ENCODE assay signal across 29 cellular contexts in genomic region chr5:102763734-102764133, GRCh38. TPM values are rescaled to one million over a fixed set of nuclear protein-coding genes. Genes with fewer than 3 reads are reported as not detected.
A peak's percentile ranks its signal among the peaks of the same experiment; 100 is the strongest.
DNase-seq lines count a peak whose midpoint lies in the region; ATAC-seq, FAIRE-seq and TF ChIP-seq lines count a peak whose summit lies in the region.
"Had no signal": no experiment of that assay in that cellular context is flagged by ENCODE, and none has a peak within 500 bp of the region (broad histone marks: within the 10 kb centered on the region; RNA-seq: fewer than 3 reads in every experiment).

No MANE protein-coding gene starts in this region.

- peak overlapping the region; percentile 92 for H3K27ac Mint-ChIP-seq in activated T-cell treated with anti-CD3 and anti-CD28 coated beads, Interleukin-2, amount 50 U/mL, for 24 hours
- peak overlapping the region in 2 of 3 donors; percentile 1 to 33 for H3K27ac Mint-ChIP-seq in CD4-positive, CD25-positive, alpha-beta regulatory T cell
- peak overlapping the region; percentile 82 for H3K27ac Mint-ChIP-seq in activated CD8-positive, alpha-beta T cell treated with anti-CD3 and anti-CD28 coated beads for 36 hours
- H3K27ac Mint-ChIP-seq: WTC11 had no signal

- ATAC-seq in CD4-positive, CD25-positive, alpha-beta regulatory T cell (ENCODE audit: low read depth in 2 of 2) = no peak
- no peak for ATAC-seq in activated CD8-positive, alpha-beta T cell treated with anti-CD3 and anti-CD28 coated beads for 36 hours
- ATAC-seq in left lung = no peak
- no peak for ATAC-seq in GM18498 (IDR thresholded peaks at IDR 0.05; ENCODE audit: unreplicated experiment)
- ATAC-seq: gastroesophageal sphincter, lower lobe of right lung, SK-N-SH treated with all-trans-retinoic acid at 6 μM for 48 hours, WTC11 had no signal

- peak; percentile 41 for DNase-seq in activated T-cell treated with anti-CD3 and anti-CD28 coated beads, Interleukin-2, amount 50 U/mL, for 24 hours
- DNase-seq in activated T-cell treated with anti-CD3 and anti-CD28 coated beads for 4 hours (no peak), left lung (no peak), globus pallidus (ENCODE audit: low spot score) (no peak), GM19239 (ENCODE audit: insufficient read length, low spot score) (no peak)
- DNase-seq in CD4-positive, CD25-positive, alpha-beta regulatory T cell = no peak
- DNase-seq in activated CD8-positive, alpha-beta T cell treated with anti-CD3 and anti-CD28 coated beads for 36 hours = no peak
- DNase-seq: amygdala, Calu3, cortex of kidney, DND-41, esophagus squamous epithelium, IMR-90, islet precursor cell, lower lobe of right lung, NCI-H1105, NCI-H2081 treated with DMSO at 0.1 percent for 48 hours, NCI-H774, T1000 had no signal

- no peak for TF ChIP-seq CTCF in activated CD8-positive, alpha-beta T cell treated with anti-CD3 and anti-CD28 coated beads for 36 hours (IDR thresholded peaks at IDR 0.05)
- no peak for TF ChIP-seq CTCF in left lung (IDR thresholded peaks at IDR 0.05)

- peak overlapping the region; percentile 68 for H3K27ac ChIP-seq in CD4-positive, CD25-positive, alpha-beta regulatory T cell (ENCODE audit: insufficient read depth, low read length, poor library complexity, severe bottlenecking)
- peak overlapping the region; percentile 63 to 73 for H3K27ac ChIP-seq in left lung
- H3K27ac ChIP-seq: BLaER1, breast epithelium, gastroesophageal sphincter, lower lobe of right lung, RWPE1, suprapubic skin had no signal

- intact Hi-C loops in activated CD8-positive, alpha-beta T cell treated with anti-CD3 and anti-CD28 coated beads for 36 hours (cut with micrococcal nuclease) = loop anchor here (2.0 to 10.0 kb wide), 2 partner anchors 15 to 361 kb away; partner anchors contain the start of genes GIN1 and PPIP5K2
- intact Hi-C loops in left lung (cut with DNase I) = no loop called here

- CTCF ChIA-PET in activated CD8-positive, alpha-beta T cell treated with anti-CD3 and anti-CD28 coated beads for 36 hours (lab: Charles Lee) = interaction anchor here (0.8 to 2.8 kb wide), 7 partner anchors 8 to 83 kb away, joined by 3 to 19 read pairs (median 5); partner anchors contain the start of gene PAM

- peaks cover 21% of the 10 kb centered on the region for H3K36me3 Mint-ChIP-seq in activated T-cell treated with anti-CD3 and anti-CD28 coated beads, Interleukin-2, amount 50 U/mL, for 24 hours (ENCODE audit: low read depth)
- no peaks in the 10 kb centered on the region for H3K36me3 Mint-ChIP-seq in CD4-positive, CD25-positive, alpha-beta regulatory T cell
- peaks cover 28% of the 10 kb centered on the region for H3K36me3 Mint-ChIP-seq in activated CD8-positive, alpha-beta T cell treated with anti-CD3 and anti-CD28 coated beads for 36 hours (ENCODE audit: low read depth)
- H3K36me3 Mint-ChIP-seq: WTC11 had no signal

- H3K4me3 Mint-ChIP-seq in activated T-cell treated with anti-CD3 and anti-CD28 coated beads, Interleukin-2, amount 50 U/mL, for 24 hours = peak overlapping the region; percentile 70
- peak overlapping the region in 3 of 4 donors; percentile 0 to 78 (median 2) for H3K4me3 Mint-ChIP-seq in CD4-positive, CD25-positive, alpha-beta regulatory T cell
- peak overlapping the region; percentile 61 for H3K4me3 Mint-ChIP-seq in activated CD8-positive, alpha-beta T cell treated with anti-CD3 and anti-CD28 coated beads for 36 hours
- H3K4me3 Mint-ChIP-seq: WTC11 had no signal

- H3K4me1 Mint-ChIP-seq in activated T-cell treated with anti-CD3 and anti-CD28 coated beads, Interleukin-2, amount 50 U/mL, for 24 hours (ENCODE audit: low read depth) = peaks cover 83% of the 10 kb centered on the region
- H3K4me1 Mint-ChIP-seq in CD4-positive, CD25-positive, alpha-beta regulatory T cell = peaks cover 41 to 76% (median 64%) of the 10 kb centered on the region in 4 donors
- H3K4me1 Mint-ChIP-seq in activated CD8-positive, alpha-beta T cell treated with anti-CD3 and anti-CD28 coated beads for 36 hours (ENCODE audit: low read depth) = peaks cover 80% of the 10 kb centered on the region

- no peaks in the 10 kb centered on the region for H3K27me3 Mint-ChIP-seq in activated T-cell treated with anti-CD3 and anti-CD28 coated beads, Interleukin-2, amount 50 U/mL, for 24 hours
- no peaks in the 10 kb centered on the region for H3K27me3 Mint-ChIP-seq in CD4-positive, CD25-positive, alpha-beta regulatory T cell
- no peaks in the 10 kb centered on the region for H3K27me3 Mint-ChIP-seq in activated CD8-positive, alpha-beta T cell treated with anti-CD3 and anti-CD28 coated beads for 36 hours

- H3K27me3 ChIP-seq in CD4-positive, CD25-positive, alpha-beta regulatory T cell (ENCODE audit: control insufficient read depth, insufficient read depth, low read length) = no peaks in the 10 kb centered on the region
- H3K27me3 ChIP-seq in left lung = no peaks in the 10 kb centered on the region
- H3K27me3 ChIP-seq: BLaER1, breast epithelium, esophagus squamous epithelium, gastroesophageal sphincter, suprapubic skin had no signal

- peaks cover 70% of the 10 kb centered on the region for H3K4me1 ChIP-seq in CD4-positive, CD25-positive, alpha-beta regulatory T cell (ENCODE audit: control insufficient read depth, insufficient read depth, low read length, poor library complexity, severe bottlenecking)
- peaks cover 8 to 54% of the 10 kb centered on the region in 2 donors for H3K4me1 ChIP-seq in left lung

- FAIRE-seq in GM19239 (lab: Jason Lieb, UNC) = no peak
- FAIRE-seq: H1, urothelium cell line had no signal

- peak overlapping the region; percentile 90 for H3K4me3 ChIP-seq in CD4-positive, CD25-positive, alpha-beta regulatory T cell (ENCODE audit: low read depth, low read length)
- H3K4me3 ChIP-seq in left lung = no peak overlapping the region
- H3K4me3 ChIP-seq: BLaER1, breast epithelium, esophagus squamous epithelium, gastroesophageal sphincter, lower lobe of right lung, suprapubic skin had no signal

- POLR2A ChIA-PET in activated CD8-positive, alpha-beta T cell treated with anti-CD3 and anti-CD28 coated beads for 36 hours (lab: Charles Lee) = interaction anchor here (4.5 kb wide), 1 partner anchor 9 kb away, joined by 20 read pairs; the partner anchor contains the start of gene PAM

- H3K36me3 ChIP-seq in CD4-positive, CD25-positive, alpha-beta regulatory T cell (ENCODE audit: control insufficient read depth, insufficient read depth, low read length) = no peaks in the 10 kb centered on the region
- no peaks in the 10 kb centered on the region for H3K36me3 ChIP-seq in left lung
- H3K36me3 ChIP-seq: breast epithelium, esophagus squamous epithelium, gastroesophageal sphincter, lower lobe of right lung, suprapubic skin had no signal

- no peaks in the 10 kb centered on the region for H3K9me3 ChIP-seq in CD4-positive, CD25-positive, alpha-beta regulatory T cell (ENCODE audit: control insufficient read depth in 2 of 2, low read length in 2 of 2)
- no peaks in the 10 kb centered on the region for H3K9me3 ChIP-seq in left lung
- H3K9me3 ChIP-seq: BLaER1, breast epithelium, esophagus squamous epithelium, gastroesophageal sphincter, lower lobe of right lung, suprapubic skin had no signal

- H3K9me3 Mint-ChIP-seq in activated T-cell treated with anti-CD3 and anti-CD28 coated beads, Interleukin-2, amount 50 U/mL, for 24 hours = no peaks in the 10 kb centered on the region
- H3K9me3 Mint-ChIP-seq in CD4-positive, CD25-positive, alpha-beta regulatory T cell = no peaks in the 10 kb centered on the region
- no peaks in the 10 kb centered on the region for H3K9me3 Mint-ChIP-seq in activated CD8-positive, alpha-beta T cell treated with anti-CD3 and anti-CD28 coated beads for 36 hours
- H3K9me3 Mint-ChIP-seq: WTC11 had no signal

RNA-seq across cellular contexts. Expression of gene PAM, which starts 8.6 kb away (rescaled TPM):
- total RNA-seq in CD4-positive, CD25-positive, alpha-beta regulatory T cell = 60.0 TPM
- polyA plus RNA-seq in CD4-positive, CD25-positive, alpha-beta regulatory T cell = 10 to 100 TPM; 22.9 to 35.3 (median 33.8) TPM
- 10 to 100 TPM; 63.4 to 65.8 TPM for total RNA-seq in activated CD8-positive, alpha-beta T cell treated with anti-CD3 and anti-CD28 coated beads for 36 hours
- 100 to 1,000 TPM; 237 to 427 TPM for total RNA-seq in left lung

Comparison
In these comparisons a context has a peak if more than half of its experiments do, and no peak if none do; other contexts are left out.
1. H3K27ac Mint-ChIP-seq: peak in every context shown above with its lines; median percentile 92 in activated T-cell treated with anti-CD3 and anti-CD28 coated beads, Interleukin-2, amount 50 U/mL, for 24 hours; 82 in activated CD8-positive, alpha-beta T cell treated with anti-CD3 and anti-CD28 coated beads for 36 hours; 17 in CD4-positive, CD25-positive, alpha-beta regulatory T cell.
2. H3K4me3 Mint-ChIP-seq: peak in every context shown above with its lines; median percentile 70 in activated T-cell treated with anti-CD3 and anti-CD28 coated beads, Interleukin-2, amount 50 U/mL, for 24 hours; 61 in activated CD8-positive, alpha-beta T cell treated with anti-CD3 and anti-CD28 coated beads for 36 hours; 2 in CD4-positive, CD25-positive, alpha-beta regulatory T cell.